Comparison of ENCODE assay signal across 13 cellular contexts in the genomic region with DNA sequence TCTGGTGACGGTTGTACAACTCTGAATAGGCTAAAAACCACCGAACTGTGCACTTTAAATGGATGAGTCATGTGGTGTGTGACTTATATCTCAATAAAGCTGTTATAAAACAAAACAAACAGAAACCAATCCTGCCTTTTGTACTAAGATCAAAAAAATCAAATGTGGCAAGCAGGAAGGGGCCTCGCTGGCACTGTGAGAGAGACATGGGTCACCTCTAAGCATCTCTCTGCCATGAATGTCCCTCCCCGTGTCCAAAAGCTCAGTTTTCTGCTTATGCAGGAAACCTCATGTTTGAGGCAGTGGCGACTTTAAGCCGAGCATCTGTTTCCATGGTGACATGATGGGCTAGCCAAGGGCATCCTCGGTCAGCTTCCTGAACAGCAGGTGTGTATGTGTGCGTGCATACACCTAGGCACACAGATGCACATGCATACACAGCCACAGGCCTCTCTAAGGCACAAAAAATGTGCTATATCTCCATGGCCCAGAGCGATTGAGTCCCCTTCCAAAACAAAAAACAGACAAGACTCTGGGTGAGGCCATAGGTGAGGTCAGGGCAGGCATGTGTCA. TPM values are rescaled to one million over a fixed set of nuclear protein-coding genes. Genes with fewer than 3 reads are reported as not detected.
A peak's percentile ranks its signal among the peaks of the same experiment; 100 is the strongest.
DNase-seq lines count a peak whose midpoint lies in the region; ATAC-seq, FAIRE-seq and TF ChIP-seq lines count a peak whose summit lies in the region.
"Had no signal": no experiment of that assay in that cellular context is flagged by ENCODE, and none has a peak within 500 bp of the region (broad histone marks: within the 10 kb centered on the region; RNA-seq: fewer than 3 reads in every experiment).

No MANE protein-coding gene starts in this region.

- H3K27me3 ChIP-seq in CD4-positive, CD25-positive, alpha-beta regulatory T cell (ENCODE audit: control insufficient read depth, insufficient read depth, low read length): no peaks in the 10 kb centered on the region
- H3K27me3 ChIP-seq: heart left ventricle had no signal

- H3K9me3 ChIP-seq in CD4-positive, CD25-positive, alpha-beta regulatory T cell (ENCODE audit: control insufficient read depth in 2 of 2, low read length in 2 of 2): no peaks in the 10 kb centered on the region
- H3K9me3 ChIP-seq: heart left ventricle had no signal

- H3K4me1 Mint-ChIP-seq in CD4-positive, CD25-positive, alpha-beta regulatory T cell: peaks cover 5 to 60% (median 26%) of the 10 kb centered on the region in 4 donors
- peaks cover 15% of the 10 kb centered on the region for H3K4me1 Mint-ChIP-seq in HFFc6 (ENCODE audit: low read depth)

- H3K27me3 Mint-ChIP-seq in CD4-positive, CD25-positive, alpha-beta regulatory T cell: no peaks in the 10 kb centered on the region
- H3K27me3 Mint-ChIP-seq in HFFc6 (ENCODE audit: insufficient read depth): peaks cover 20% of the 10 kb centered on the region

- peak in 2 of 3 donors; percentile 11 to 50 for DNase-seq in CD4-positive, CD25-positive, alpha-beta regulatory T cell
- DNase-seq in HFFc6: peak; percentile 40
- DNase-seq in activated naive CD4-positive, alpha-beta T cell treated with anti-CD3 and anti-CD28 coated beads, Interleukin-2, amount 50 U/mL, for 72 hours (ENCODE audit: low spot score in 2 of 2): peak in 1 of 2 donors; percentile 43
- no peak for DNase-seq in hippocampal formation (lab: John Stamatoyannopoulos, UW)
- no peak for DNase-seq in NCI-H2081 (lab: John Stamatoyannopoulos, UW)
- no peak for DNase-seq in NCI-H2029 (lab: John Stamatoyannopoulos, UW)
- no peak for DNase-seq in OCI-M1 (lab: John Stamatoyannopoulos, UW)
- DNase-seq: Calu3, MM.1S had no signal

- peaks cover 5% of the 10 kb centered on the region for H3K36me3 Mint-ChIP-seq in CD4-positive, CD25-positive, alpha-beta regulatory T cell
- H3K36me3 Mint-ChIP-seq in HFFc6 (ENCODE audit: low read depth): no peaks in the 10 kb centered on the region
- H3K36me3 Mint-ChIP-seq in activated naive CD4-positive, alpha-beta T cell treated with anti-CD3 and anti-CD28 coated beads, Interleukin-2, amount 50 U/mL, for 72 hours: no peaks in the 10 kb centered on the region
- H3K36me3 Mint-ChIP-seq: brain had no signal

- TF ChIP-seq CTCF in HFFc6 (IDR thresholded peaks at IDR 0.05): no peak

- H3K27ac ChIP-seq in CD4-positive, CD25-positive, alpha-beta regulatory T cell (ENCODE audit: insufficient read depth, low read length, poor library complexity, severe bottlenecking): peak overlapping the region; percentile 37
- H3K27ac ChIP-seq: heart left ventricle had no signal

- H3K36me3 ChIP-seq in CD4-positive, CD25-positive, alpha-beta regulatory T cell (ENCODE audit: control insufficient read depth, insufficient read depth, low read length): peaks cover 27% of the 10 kb centered on the region

- peak; percentile 92 for FAIRE-seq in islet of Langerhans (lab: Jason Lieb, UNC)
- FAIRE-seq: TTC549 had no signal

- H3K4me3 ChIP-seq in CD4-positive, CD25-positive, alpha-beta regulatory T cell (ENCODE audit: low read depth, low read length): no peak overlapping the region
- H3K4me3 ChIP-seq: heart left ventricle had no signal

- H3K9me3 Mint-ChIP-seq in CD4-positive, CD25-positive, alpha-beta regulatory T cell: no peaks in the 10 kb centered on the region
- no peaks in the 10 kb centered on the region for H3K9me3 Mint-ChIP-seq in HFFc6
- H3K9me3 Mint-ChIP-seq in activated naive CD4-positive, alpha-beta T cell treated with anti-CD3 and anti-CD28 coated beads, Interleukin-2, amount 50 U/mL, for 72 hours: no peaks in the 10 kb centered on the region
- H3K9me3 Mint-ChIP-seq: brain had no signal

- peaks cover 12% of the 10 kb centered on the region for H3K4me1 ChIP-seq in CD4-positive, CD25-positive, alpha-beta regulatory T cell (ENCODE audit: control insufficient read depth, insufficient read depth, low read length, poor library complexity, severe bottlenecking)

- H3K27ac Mint-ChIP-seq in CD4-positive, CD25-positive, alpha-beta regulatory T cell: peak overlapping the region; percentile 35 to 89 (median 81)
- H3K27ac Mint-ChIP-seq in HFFc6: peak overlapping the region; percentile 12; the same call in 1 of the 2 replicates
- H3K27ac Mint-ChIP-seq in activated naive CD4-positive, alpha-beta T cell treated with anti-CD3 and anti-CD28 coated beads, Interleukin-2, amount 50 U/mL, for 72 hours: peak overlapping the region; percentile 55 to 95

- H3K4me3 Mint-ChIP-seq in CD4-positive, CD25-positive, alpha-beta regulatory T cell: no peak overlapping the region
- H3K4me3 Mint-ChIP-seq in HFFc6: no peak overlapping the region; the same call in 1 of the 2 replicates
- H3K4me3 Mint-ChIP-seq: brain had no signal

- ATAC-seq in CD4-positive, CD25-positive, alpha-beta regulatory T cell (ENCODE audit: low read depth in 2 of 2): peak; percentile 73 to 76
- ATAC-seq in activated naive CD4-positive, alpha-beta T cell treated with anti-CD3 and anti-CD28 coated beads, Interleukin-2, amount 50 U/mL, for 72 hours: peak; percentile 88 to 96
- ATAC-seq: heart left ventricle had no signal

RNA-seq across cellular contexts. Expression of gene ARL6IP4, which starts 44.4 kb away (rescaled TPM):
- total RNA-seq in CD4-positive, CD25-positive, alpha-beta regulatory T cell: 131 TPM
- polyA plus RNA-seq in CD4-positive, CD25-positive, alpha-beta regulatory T cell: 100 to 1,000 TPM; 208 to 237 (median 223) TPM
- 100 to 1,000 TPM; 128 to 180 (median 149) TPM for total RNA-seq in HFFc6 (2021; fragmentation: NEBNext Ultra II Directional; extraction: Animal tissue kit (Norgen Biotek cat#: 25700))
- 100 to 1,000 TPM in 1 of 2 donors, 10 to 100 TPM in 1; 99.9 to 180 TPM for total RNA-seq in activated naive CD4-positive, alpha-beta T cell treated with anti-CD3 and anti-CD28 coated beads, Interleukin-2, amount 50 U/mL, for 72 hours

RNA-seq across cellular contexts. Expression of gene OGFOD2, which starts 49.9 kb away (rescaled TPM):
- 20.6 TPM for total RNA-seq in CD4-positive, CD25-positive, alpha-beta regulatory T cell
- polyA plus RNA-seq in CD4-positive, CD25-positive, alpha-beta regulatory T cell: 10 to 100 TPM; 12.5 to 17.4 (median 14.2) TPM
- total RNA-seq in HFFc6 (2021; fragmentation: NEBNext Ultra II Directional; extraction: Animal tissue kit (Norgen Biotek cat#: 25700)): 10 to 100 TPM; 16.2 to 18.3 (median 17.6) TPM
- total RNA-seq in activated naive CD4-positive, alpha-beta T cell treated with anti-CD3 and anti-CD28 coated beads, Interleukin-2, amount 50 U/mL, for 72 hours: 10 to 100 TPM; 30.3 to 30.8 TPM

RNA-seq across cellular contexts. Expression of gene ABCB9, which starts 58.6 kb away (rescaled TPM):
- total RNA-seq in CD4-positive, CD25-positive, alpha-beta regulatory T cell: 5.3 TPM
- under 1 TPM; 0.47 to 0.98 (median 0.83) TPM for polyA plus RNA-seq in CD4-positive, CD25-positive, alpha-beta regulatory T cell
- total RNA-seq in HFFc6 (2021; fragmentation: NEBNext Ultra II Directional; extraction: Animal tissue kit (Norgen Biotek cat#: 25700)): 10 to 100 TPM in 3 of 6 experiments, 1 to 10 TPM in 3; 9.2 to 11.1 (median 10.0) TPM
- 1 to 10 TPM; 8.9 to 9.5 TPM for total RNA-seq in activated naive CD4-positive, alpha-beta T cell treated with anti-CD3 and anti-CD28 coated beads, Interleukin-2, amount 50 U/mL, for 72 hours

Comparison
In these comparisons a context has a peak if more than half of its experiments do, and no peak if none do; other contexts are left out.
1. DNase-seq: peak in CD4-positive, CD25-positive, alpha-beta regulatory T cell (2 of 3) and HFFc6 (single experiment); none in hippocampal formation (0 of 2), NCI-H2081 (0 of 2), NCI-H2029 (single experiment) and OCI-M1 (single experiment).
2. H3K27ac Mint-ChIP-seq: peak in every context shown above with its lines; median percentile 81 in CD4-positive, CD25-positive, alpha-beta regulatory T cell; 75 in activated naive CD4-positive, alpha-beta T cell treated with anti-CD3 and anti-CD28 coated beads, Interleukin-2, amount 50 U/mL, for 72 hours; 12 in HFFc6.